Comparison of ENCODE assay signal across 13 cellular contexts in genomic region chr14:61489527-61489926, GRCh38.
DNase-seq lines count a peak whose midpoint lies in the region; ATAC-seq and TF ChIP-seq lines count a peak whose summit lies in the region.
"Had no signal": no experiment of that assay in that cellular context is flagged by ENCODE, and none has a peak within 500 bp of the region (broad histone marks: within the 10 kb centered on the region; RNA-seq: fewer than 3 reads in every experiment).

No MANE protein-coding gene starts in this region.

- CTCF ChIA-PET in naive thymus-derived CD4-positive, alpha-beta T cell (lab: Charles Lee), result no interaction called here

- H3K27ac ChIP-seq in right atrium auricular region, result peak overlapping the region; percentile 65 to 78
- peak overlapping the region in 3 of 4 donors; percentile 31 to 71 (median 43) for H3K27ac ChIP-seq in body of pancreas
- H3K27ac ChIP-seq in naive thymus-derived CD4-positive, alpha-beta T cell (ENCODE audit: low read depth, low read length), result peak overlapping the region; percentile 34
- H3K27ac ChIP-seq in upper lobe of right lung, result peak overlapping the region; percentile 38
- H3K27ac ChIP-seq: SJSA1 had no signal

- H3K9me3 ChIP-seq in right atrium auricular region, result no peaks in the 10 kb centered on the region
- H3K9me3 ChIP-seq in body of pancreas, result no peaks in the 10 kb centered on the region
- H3K9me3 ChIP-seq in naive thymus-derived CD4-positive, alpha-beta T cell (ENCODE audit: control insufficient read depth in 2 of 3, low read length in 3 of 3), result no peaks in the 10 kb centered on the region
- H3K9me3 ChIP-seq in upper lobe of right lung, result no peaks in the 10 kb centered on the region
- H3K9me3 ChIP-seq: SJSA1 had no signal

- 39 to 73% methylated on average over 2 of the region's 2 CpGs for WGBS in body of pancreas, 2 donors

- H3K27ac Mint-ChIP-seq in naive thymus-derived CD4-positive, alpha-beta T cell, result peak overlapping the region in 4 of 9 donors; percentile 33 to 75 (median 42)
- H3K27ac Mint-ChIP-seq: activated T-helper 17 cell treated with anti-CD3 and anti-CD28 coated beads, Interleukin-2, amount 50 U/mL, for 72 hours had no signal

- no peak for TF ChIP-seq CTCF in right atrium auricular region (IDR thresholded peaks at IDR 0.05)
- no peak for TF ChIP-seq CTCF in body of pancreas (IDR thresholded peaks at IDR 0.05)
- no peak for TF ChIP-seq CTCF in upper lobe of right lung (IDR thresholded peaks at IDR 0.05)

- DNase-seq in right atrium auricular region (ENCODE audit: low spot score) (no peak), left cardiac atrium (no peak), body of pancreas (no peak), upper lobe of right lung (no peak), amniotic stem cell (lab: John Stamatoyannopoulos, UW) (no peak)
- no peak for DNase-seq in naive thymus-derived CD4-positive, alpha-beta T cell
- DNase-seq: activated CD4-positive, CD25-positive, alpha-beta regulatory T cell treated with anti-CD3 and anti-CD28 coated beads, Interleukin-2, amount 50 U/mL, for 72 hours; NCI-H1417; small intestine had no signal

- no peaks in the 10 kb centered on the region for H3K27me3 Mint-ChIP-seq in naive thymus-derived CD4-positive, alpha-beta T cell
- H3K27me3 Mint-ChIP-seq: activated T-helper 17 cell treated with anti-CD3 and anti-CD28 coated beads, Interleukin-2, amount 50 U/mL, for 72 hours had no signal

- H3K27me3 ChIP-seq in right atrium auricular region (no peaks in the 10 kb centered on the region), body of pancreas (no peaks in the 10 kb centered on the region), upper lobe of right lung (no peaks in the 10 kb centered on the region)
- H3K27me3 ChIP-seq in naive thymus-derived CD4-positive, alpha-beta T cell (ENCODE audit: control insufficient read depth in 2 of 2, insufficient read depth in 2 of 2, low read length in 2 of 2), result no peaks in the 10 kb centered on the region
- H3K27me3 ChIP-seq: SJSA1 had no signal

- peaks cover 18 to 54% (median 31%) of the 10 kb centered on the region in 5 donors for H3K36me3 Mint-ChIP-seq in naive thymus-derived CD4-positive, alpha-beta T cell

- intact Hi-C loops in left cardiac atrium (cut with DNase I) (no loop called here), body of pancreas (cut with DNase I) (loop anchor here (10.0 kb wide), 1 partner anchor 45 kb away; no protein-coding TSS in a partner anchor), upper lobe of right lung (cut with DNase I) (no loop called here)
- intact Hi-C loops in naive thymus-derived CD4-positive, alpha-beta T cell (cut with micrococcal nuclease), result no loop called here

- POLR2A ChIA-PET in naive thymus-derived CD4-positive, alpha-beta T cell (lab: Charles Lee), result interaction anchor here (1.2 to 1.8 kb wide), 2 partner anchors 10 to 11 kb away, joined by 3 to 4 read pairs; no protein-coding TSS in a partner anchor

- H3K36me3 ChIP-seq in right atrium auricular region (no peaks in the 10 kb centered on the region), body of pancreas (replicated peaks in 1 of 2; ENCODE audit: insufficient read depth in 1 of 2, low read depth in 2 of 2) (no peaks in the 10 kb centered on the region), upper lobe of right lung (peaks cover 21% of the 10 kb centered on the region)
- H3K36me3 ChIP-seq in naive thymus-derived CD4-positive, alpha-beta T cell (ENCODE audit: control insufficient read depth in 2 of 3, insufficient read depth in 3 of 3, low read length in 3 of 3), result peaks cover 13 to 93% (median 41%) of the 10 kb centered on the region in 3 experiments
- H3K36me3 ChIP-seq: SJSA1 had no signal

- H3K4me1 Mint-ChIP-seq in naive thymus-derived CD4-positive, alpha-beta T cell, result peaks cover 7 to 36% (median 25%) of the 10 kb centered on the region in 7 donors

- peaks cover 0 to 2% (median 0%) of the 10 kb centered on the region in 11 donors for H3K9me3 Mint-ChIP-seq in naive thymus-derived CD4-positive, alpha-beta T cell
- H3K9me3 Mint-ChIP-seq: activated T-helper 17 cell treated with anti-CD3 and anti-CD28 coated beads, Interleukin-2, amount 50 U/mL, for 72 hours had no signal

- TF ChIP-seq POLR2A in body of pancreas (IDR thresholded peaks at IDR 0.05), result no peak

- H3K4me1 ChIP-seq in right atrium auricular region, result peaks cover 0 to 41% of the 10 kb centered on the region in 2 donors
- peaks cover 64% of the 10 kb centered on the region for H3K4me1 ChIP-seq in body of pancreas
- peaks cover 16 to 25% of the 10 kb centered on the region in 2 donors for H3K4me1 ChIP-seq in naive thymus-derived CD4-positive, alpha-beta T cell (ENCODE audit: control insufficient read depth in 2 of 2, insufficient read depth in 2 of 2, low read length in 2 of 2)
- peaks cover 37% of the 10 kb centered on the region for H3K4me1 ChIP-seq in upper lobe of right lung

- peak overlapping the region in 1 of 10 donors; percentile 26 for H3K4me3 Mint-ChIP-seq in naive thymus-derived CD4-positive, alpha-beta T cell
- H3K4me3 Mint-ChIP-seq: activated T-helper 17 cell treated with anti-CD3 and anti-CD28 coated beads, Interleukin-2, amount 50 U/mL, for 72 hours had no signal

- H3K4me3 ChIP-seq in right atrium auricular region (no peak overlapping the region), body of pancreas (no peak overlapping the region), upper lobe of right lung (no peak overlapping the region)
- H3K4me3 ChIP-seq in naive thymus-derived CD4-positive, alpha-beta T cell (ENCODE audit: low read length), result no peak overlapping the region
- H3K4me3 ChIP-seq: SJSA1 had no signal

- ATAC-seq in left cardiac atrium, result no peak
- no peak for ATAC-seq in body of pancreas
- no peak for ATAC-seq in naive thymus-derived CD4-positive, alpha-beta T cell
- ATAC-seq in upper lobe of right lung, result no peak
- no peak for ATAC-seq in GM21526 (IDR thresholded peaks at IDR 0.05; ENCODE audit: low FRiP score, unreplicated experiment)
- no peak for ATAC-seq in GM18498 (IDR thresholded peaks at IDR 0.05; ENCODE audit: unreplicated experiment)
- ATAC-seq: activated T-helper 17 cell treated with anti-CD3 and anti-CD28 coated beads, Interleukin-2, amount 50 U/mL, for 72 hours had no signal
